ENCODE assay signal across 7 cellular contexts in the genomic region with DNA sequence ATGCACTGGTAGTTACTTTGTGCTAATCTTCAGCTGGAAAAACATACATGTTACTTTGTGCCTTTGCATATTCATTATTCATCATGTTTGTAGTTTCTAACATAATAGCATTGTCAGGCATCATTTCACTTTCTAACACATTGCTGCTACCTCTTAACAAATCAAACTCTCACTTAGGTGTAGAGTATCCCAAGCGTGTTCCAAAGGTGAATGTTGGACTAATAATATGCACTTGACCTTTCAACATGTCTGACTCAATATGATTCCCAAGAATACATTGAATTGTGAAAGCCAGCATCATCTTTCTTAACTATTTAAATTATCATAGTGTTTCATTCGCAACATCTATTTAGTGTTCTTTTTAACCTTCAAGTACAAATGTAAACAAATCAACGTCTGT.
"Had no signal": no experiment of that assay in that cellular context is flagged by ENCODE, and none has a peak within 500 bp of the region (broad histone marks: within the 10 kb centered on the region; RNA-seq: fewer than 3 reads in every experiment).

No MANE protein-coding gene starts in this region.

- H2AFZ ChIP-seq: GM23248 had no signal

- ATAC-seq: K562 had no signal

- H3K4me1 Mint-ChIP-seq: H9 had no signal

- DNase-seq: GM23248, GOT3, H9, HCEC 1CT, IMR-90 had no signal

- H3K27ac Mint-ChIP-seq: H9 had no signal

- H3K9me3 Mint-ChIP-seq: H9 had no signal

- H3K27ac ChIP-seq: GM23248 had no signal

- H3K4me3 Mint-ChIP-seq: H9 had no signal

- H3K9ac ChIP-seq: GM23248 had no signal

- H3K4me3 ChIP-seq: GM23248, K562 had no signal

- FAIRE-seq: HTR-8/SVneo, K562 had no signal
